In genomic region chr15:27967541-27967940, GRCh38 we compare ENCODE assay signal across 9 cellular contexts.
"Had no signal": no experiment of that assay in that cellular context is flagged by ENCODE, and none has a peak within 500 bp of the region (broad histone marks: within the 10 kb centered on the region; RNA-seq: fewer than 3 reads in every experiment).

No MANE protein-coding gene starts in this region.

- H3K4me3 ChIP-seq: GM23248, GM23338, HAP-1 had no signal

- DNase-seq: GM23248, GOT3, H7, H9, HCEC 1CT, HFFc6 had no signal

- H3K9me3 ChIP-seq: HAP-1 had no signal

- H3K9ac ChIP-seq: GM23248 had no signal

- H3K36me3 ChIP-seq: HAP-1 had no signal

- H3K4me1 ChIP-seq: HAP-1 had no signal

- H2AFZ ChIP-seq: GM23248, GM23338 had no signal

- H3K27ac ChIP-seq: GM23248 had no signal

- H3K4me2 ChIP-seq: GM23338 had no signal

- ATAC-seq: GM23338, HCT116 had no signal
